23 cellular contexts compared by ENCODE assay signal in the genomic region with DNA sequence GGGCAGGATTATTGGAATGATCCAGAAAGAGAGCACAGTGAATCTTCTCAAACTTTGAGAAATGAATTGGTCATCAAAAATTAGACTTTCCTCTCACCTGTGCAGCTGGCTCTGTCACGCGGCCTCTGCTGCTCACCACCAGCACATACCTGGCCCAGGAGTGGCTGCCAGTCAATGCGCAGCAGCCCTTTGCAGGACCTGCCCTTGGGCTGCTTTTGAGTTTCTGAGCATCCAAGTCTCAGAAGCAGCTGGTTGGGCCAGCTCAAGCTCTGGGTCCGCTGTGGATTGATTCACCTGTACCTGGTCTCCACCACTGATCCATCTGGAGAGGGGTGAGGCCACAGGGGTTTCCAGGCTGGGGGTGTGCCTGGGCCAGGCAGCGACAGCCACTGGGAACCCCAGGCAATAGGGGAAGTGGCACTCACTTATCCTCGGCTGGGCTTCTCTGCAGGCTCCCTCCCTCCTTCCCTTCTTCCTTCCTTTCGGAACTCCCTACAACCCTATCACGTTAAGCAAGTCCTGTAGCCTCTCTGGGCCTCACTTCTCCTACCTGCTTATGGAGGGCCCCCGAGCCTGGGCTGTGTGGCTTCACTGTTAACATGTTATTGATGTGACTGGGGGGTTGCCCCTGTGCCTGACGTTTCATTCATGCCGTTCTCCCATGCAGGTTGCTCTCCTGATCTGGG. TPM values are rescaled to one million over a fixed set of nuclear protein-coding genes. Genes with fewer than 3 reads are reported as not detected.
DNase-seq lines count a peak whose midpoint lies in the region; FAIRE-seq and TF ChIP-seq lines count a peak whose summit lies in the region.
"Had no signal": no experiment of that assay in that cellular context is flagged by ENCODE, and none has a peak within 500 bp of the region (broad histone marks: within the 10 kb centered on the region; RNA-seq: fewer than 3 reads in every experiment).

No MANE protein-coding gene starts in this region.

- H3K27me3 ChIP-seq in colonic mucosa (no peaks in the 10 kb centered on the region), stomach (no peaks in the 10 kb centered on the region)
- H3K27me3 ChIP-seq: ascending aorta, SJCRH30 had no signal

- H3K27ac ChIP-seq in colonic mucosa (peak overlapping the region; percentile 72), stomach (peak overlapping the region; percentile 77 to 90 (median 84))
- H3K27ac ChIP-seq: ascending aorta, thoracic aorta had no signal

- peaks cover 64% of the 10 kb centered on the region for H3K4me1 Mint-ChIP-seq in mesothelial cell of epicardium
- H3K4me1 Mint-ChIP-seq: activated B cell treated with CpG ODN at 0.5 μM for 24 hours; activated CD4-positive, alpha-beta memory T cell treated with anti-CD3 and anti-CD28 coated beads, Interleukin-2, amount 10 ng/mL, durations not matched to agents 7 days and 5 days had no signal

- no peaks in the 10 kb centered on the region for H3K9me3 Mint-ChIP-seq in mesothelial cell of epicardium
- H3K9me3 Mint-ChIP-seq: activated B cell treated with CpG ODN at 0.5 μM for 24 hours; activated CD4-positive, alpha-beta memory T cell treated with anti-CD3 and anti-CD28 coated beads, Interleukin-2, amount 10 ng/mL, durations not matched to agents 7 days and 5 days; activated T-cell treated with anti-CD3 and anti-CD28 coated beads, Interleukin-2, amount 50 U/mL, for 24 hours; neural crest cell had no signal

- no peak for DNase-seq in HTR-8/SVneo (ENCODE audit: insufficient read length, low spot score)
- DNase-seq in colonic mucosa, result no peak
- no peak for DNase-seq in mesothelial cell of epicardium (ENCODE audit: low spot score in 2 of 2, unreplicated experiment in 2 of 2)
- DNase-seq in stomach, result peak; percentile 71
- DNase-seq in activated effector memory CD4-positive, alpha-beta T cell treated with Interleukin-2 at 50 U/mL for 16 hours, result no peak
- DNase-seq in DMS79 treated with DMSO at 0.1 percent for 48 hours (lab: John Stamatoyannopoulos, UW), result no peak
- DNase-seq in GM19238 (ENCODE audit: insufficient read length, low spot score), result no peak
- DNase-seq: activated B cell treated with CpG ODN at 0.5 μM for 24 hours; activated CD4-positive, alpha-beta memory T cell treated with anti-CD3 and anti-CD28 coated beads, Interleukin-2, amount 10 ng/mL, durations not matched to agents 7 days and 5 days; activated naive CD4-positive, alpha-beta T cell treated with anti-CD3 and anti-CD28 coated beads, Interleukin-2, amount 50 U/mL, for 16 hours; activated T-cell treated with anti-CD3 and anti-CD28 coated beads, Interleukin-2, amount 50 U/mL, for 24 hours; H7; mammary epithelial cell; NCI-H1417 treated with DMSO at 0.1 percent for 48 hours; NCI-H774; PC-3 had no signal

- H3K36me3 Mint-ChIP-seq in mesothelial cell of epicardium, result peaks cover 27% of the 10 kb centered on the region

- H3K27ac Mint-ChIP-seq in mesothelial cell of epicardium, result peak overlapping the region; percentile 75
- H3K27ac Mint-ChIP-seq: activated B cell treated with CpG ODN at 0.5 μM for 24 hours; activated CD4-positive, alpha-beta memory T cell treated with anti-CD3 and anti-CD28 coated beads, Interleukin-2, amount 10 ng/mL, durations not matched to agents 7 days and 5 days; activated T-cell treated with anti-CD3 and anti-CD28 coated beads, Interleukin-2, amount 50 U/mL, for 24 hours had no signal

- no peaks in the 10 kb centered on the region for H3K27me3 Mint-ChIP-seq in mesothelial cell of epicardium (ENCODE audit: low read depth)
- H3K27me3 Mint-ChIP-seq: activated B cell treated with CpG ODN at 0.5 μM for 24 hours; activated CD4-positive, alpha-beta memory T cell treated with anti-CD3 and anti-CD28 coated beads, Interleukin-2, amount 10 ng/mL, durations not matched to agents 7 days and 5 days; activated T-cell treated with anti-CD3 and anti-CD28 coated beads, Interleukin-2, amount 50 U/mL, for 24 hours had no signal

- TF ChIP-seq CTCF in colonic mucosa (IDR thresholded peaks at IDR 0.05), result no peak
- TF ChIP-seq CTCF in mesothelial cell of epicardium (IDR thresholded peaks at IDR 0.05; ENCODE audit: unreplicated experiment), result no peak
- no peak for TF ChIP-seq CTCF in stomach (IDR thresholded peaks at IDR 0.05)

- no peak overlapping the region for H3K4me3 ChIP-seq in colonic mucosa
- H3K4me3 ChIP-seq in stomach, result peak overlapping the region in 1 of 4 donors; percentile 14
- H3K4me3 ChIP-seq: ascending aorta, SJCRH30, thoracic aorta had no signal

- no peak overlapping the region for H3K4me3 Mint-ChIP-seq in mesothelial cell of epicardium
- H3K4me3 Mint-ChIP-seq: activated B cell treated with CpG ODN at 0.5 μM for 24 hours; activated CD4-positive, alpha-beta memory T cell treated with anti-CD3 and anti-CD28 coated beads, Interleukin-2, amount 10 ng/mL, durations not matched to agents 7 days and 5 days; activated T-cell treated with anti-CD3 and anti-CD28 coated beads, Interleukin-2, amount 50 U/mL, for 24 hours had no signal

- H3K4me1 ChIP-seq in colonic mucosa (peaks cover 22% of the 10 kb centered on the region), stomach (peaks cover 71 to 98% (median 87%) of the 10 kb centered on the region in 4 donors)

- FAIRE-seq in HTR-8/SVneo (lab: Jason Lieb, UNC), result peak; percentile 42
- FAIRE-seq: endometrium, islet of Langerhans had no signal

- intact Hi-C loops in colonic mucosa (cut with DNase I) (no loop called here), stomach (cut with DNase I; ENCODE audit: low total_unique reads) (no loop called here)

- H3K9ac ChIP-seq in colonic mucosa (ENCODE audit: low read depth in 2 of 2, low read length in 2 of 2), result peak overlapping the region in 1 of 2 donors; percentile 87

- no peaks in the 10 kb centered on the region for H3K36me3 ChIP-seq in colonic mucosa
- H3K36me3 ChIP-seq in stomach, result peaks cover 0 to 21% (median 9%) of the 10 kb centered on the region in 4 donors
- H3K36me3 ChIP-seq: ascending aorta, SJCRH30, thoracic aorta had no signal

- 29 to 40% (median 36%) methylated on average over 10 to 11 of the region's 11 CpGs for WGBS in stomach, 5 donors

- TF ChIP-seq EP300 in stomach (IDR thresholded peaks at IDR 0.05), result no peak

- TF ChIP-seq POLR2A in stomach (IDR thresholded peaks at IDR 0.05), result no peak

- H3K9me3 ChIP-seq in colonic mucosa, result no peaks in the 10 kb centered on the region
- H3K9me3 ChIP-seq in stomach, result no peaks in the 10 kb centered on the region
- H3K9me3 ChIP-seq: ascending aorta, SJCRH30, thoracic aorta had no signal

RNA-seq across cellular contexts. Expression of a gene that starts 48.1 kb away (rescaled TPM):
- 10 to 100 TPM; 29.1 to 44.4 TPM for total RNA-seq in colonic mucosa
- 44.1 to 45.0 TPM (median 44.3 TPM) in 3 replicates for total RNA-seq in mesothelial cell of epicardium
- total RNA-seq in stomach, result 10 to 100 TPM; 12.8 to 54.0 (median 41.5) TPM
- polyA plus RNA-seq in stomach, result 10 to 100 TPM; 10.2 to 20.0 (median 17.6) TPM
- total RNA-seq: T-helper 2 cell treated with Interferon-gamma antibody and Interleukin-4, amounts not matched to agents 100 ng/mL and 5 ng/mL, for 36 hours had no signal
